30 cellular contexts compared by ENCODE assay signal in genomic region chr12:23217158-23217557, GRCh38.
DNase-seq lines count a peak whose midpoint lies in the region; ATAC-seq and TF ChIP-seq lines count a peak whose summit lies in the region.
"Had no signal": no experiment of that assay in that cellular context is flagged by ENCODE, and none has a peak within 500 bp of the region (broad histone marks: within the 10 kb centered on the region; RNA-seq: fewer than 3 reads in every experiment).

No MANE protein-coding gene starts in this region.

- peaks cover 3% of the 10 kb centered on the region for H3K36me3 Mint-ChIP-seq in chondrocyte (ENCODE audit: low read depth)

- H4K91ac ChIP-seq in mesenchymal stem cell (ENCODE audit: low read length), result no peak overlapping the region

- no peak overlapping the region for H3K27ac Mint-ChIP-seq in chondrocyte (ENCODE audit: unreplicated experiment)
- H3K27ac Mint-ChIP-seq: activated T-helper 17 cell treated with anti-CD3 and anti-CD28 coated beads, Interleukin-2, amount 50 U/mL, for 72 hours; T-helper 2 cell treated with Interferon-gamma antibody and Interleukin-4, amounts not matched to agents 5 μg/mL and 100 μg/mL, for 36 hours; type B pancreatic cell had no signal

- H3K36me3 ChIP-seq in DND-41 (ENCODE audit: insufficient read depth, low read length) (no peaks in the 10 kb centered on the region), liver (ENCODE audit: control insufficient read depth in 4 of 4, insufficient read depth in 3 of 4, low read depth in 1 of 4, low read length in 3 of 4) (no peaks in the 10 kb centered on the region), mesenchymal stem cell (ENCODE audit: control insufficient read depth in 1 of 2, insufficient read depth in 2 of 2, low read depth in 1 of 2, low read length in 2 of 2) (no peaks in the 10 kb centered on the region)
- H3K36me3 ChIP-seq: BLaER1 treated with 17β-estradiol and CSF1 and Interleukin-3, amounts not matched to agents 10 nM and 100 nM; gastroesophageal sphincter; ovary had no signal

- no peak for ATAC-seq in DND-41 (ENCODE audit: insufficient read depth, low read depth)
- no peak for ATAC-seq in GM18873 (IDR thresholded peaks at IDR 0.05; ENCODE audit: low FRiP score, unreplicated experiment)
- ATAC-seq in GM21367 (IDR thresholded peaks at IDR 0.05; ENCODE audit: unreplicated experiment), result no peak
- ATAC-seq: activated T-helper 17 cell treated with anti-CD3 and anti-CD28 coated beads, Interleukin-2, amount 50 U/mL, for 72 hours; body of pancreas; gastroesophageal sphincter; Right ventricle myocardium inferior had no signal

- H3K18ac ChIP-seq in mesenchymal stem cell (ENCODE audit: low read depth in 1 of 2, low read length in 2 of 2), result no peak overlapping the region

- H3K4me3 Mint-ChIP-seq in chondrocyte (ENCODE audit: unreplicated experiment), result no peak overlapping the region
- H3K4me3 Mint-ChIP-seq: activated T-helper 17 cell treated with anti-CD3 and anti-CD28 coated beads, Interleukin-2, amount 50 U/mL, for 72 hours; nephron; T-helper 2 cell treated with Interferon-gamma antibody and Interleukin-4, amounts not matched to agents 5 μg/mL and 100 μg/mL, for 36 hours; type B pancreatic cell had no signal

- peaks cover 13% of the 10 kb centered on the region for H3K9me3 Mint-ChIP-seq in chondrocyte (ENCODE audit: low read depth)

- no peaks in the 10 kb centered on the region for H3K27me3 Mint-ChIP-seq in chondrocyte (ENCODE audit: low read depth)

- DNase-seq in DND-41 (no peak), NCI-H69 (lab: John Stamatoyannopoulos, UW) (peak; percentile 11), chondrocyte (ENCODE audit: low spot score) (no peak), DMS114 treated with DMSO at 0.1 percent for 48 hours (lab: John Stamatoyannopoulos, UW; ENCODE audit: unreplicated experiment) (no peak), mesenchymal stem cell (no peak)
- DNase-seq: activated CD4-positive, alpha-beta T cell treated with anti-CD3 and anti-CD28 coated beads for 48 hours; activated naive CD4-positive, alpha-beta T cell treated with anti-CD3 and anti-CD28 coated beads, Interleukin-2, amount 50 U/mL, for 16 hours; body of pancreas; Caco-2; dorsolateral prefrontal cortex; H7; NCI-H1417 treated with DMSO at 0.1 percent for 48 hours; NCI-H2081 treated with DMSO at 0.1 percent for 48 hours; NCI-H226; NCI-H774; ovary; PC-9; stimulated activated naive CD4-positive, alpha-beta T cell had no signal

- no peak overlapping the region for H3K4ac ChIP-seq in mesenchymal stem cell (ENCODE audit: low read depth in 1 of 2, low read length in 2 of 2)

- H3K4me3 ChIP-seq in DND-41 (ENCODE audit: low read depth in 1 of 2, low read length in 2 of 2) (no peak overlapping the region), liver (ENCODE audit: low read depth in 1 of 3, low read length in 3 of 3) (no peak overlapping the region), mesenchymal stem cell (ENCODE audit: insufficient read depth in 1 of 2, low read depth in 1 of 2, low read length in 2 of 2) (no peak overlapping the region)
- H3K4me3 ChIP-seq: BLaER1 treated with 17β-estradiol and CSF1 and Interleukin-3, amounts not matched to agents 10 nM and 100 nM; body of pancreas; dorsolateral prefrontal cortex; gastroesophageal sphincter; ovary; PC-9; smooth muscle cell had no signal

- no peak overlapping the region for H2BK15ac ChIP-seq in mesenchymal stem cell (ENCODE audit: low read depth, poor library complexity, severe bottlenecking)

- no peak overlapping the region for H2BK5ac ChIP-seq in mesenchymal stem cell (ENCODE audit: low read depth, low read length, poor library complexity, severe bottlenecking)

- H3K27ac ChIP-seq in DND-41 (ENCODE audit: low read length) (no peak overlapping the region), liver (ENCODE audit: low read depth in 1 of 2, low read length in 2 of 2) (no peak overlapping the region), mesenchymal stem cell (ENCODE audit: low read length, poor library complexity, severe bottlenecking) (no peak overlapping the region)
- H3K27ac ChIP-seq: BLaER1 treated with 17β-estradiol and CSF1 and Interleukin-3, amounts not matched to agents 10 nM and 100 nM; body of pancreas; dorsolateral prefrontal cortex; gastroesophageal sphincter; HL-60; ovary; PC-9 had no signal

- no peaks in the 10 kb centered on the region for H3K79me2 ChIP-seq in DND-41 (ENCODE audit: insufficient read depth, low read length)

- H2AFZ ChIP-seq in DND-41 (ENCODE audit: low read depth, low read length), result no peak overlapping the region
- H2AFZ ChIP-seq in mesenchymal stem cell (ENCODE audit: low read depth, low read length), result no peak overlapping the region
- H2AFZ ChIP-seq: PC-9 had no signal

- peak; percentile 56 to 59 for TF ChIP-seq RAD21 in liver (IDR thresholded peaks at IDR 0.05)

- no peaks in the 10 kb centered on the region for H3K27me3 ChIP-seq in DND-41 (ENCODE audit: insufficient read depth, low read length, poor library complexity)
- H3K27me3 ChIP-seq in liver (ENCODE audit: control insufficient read depth in 4 of 4, insufficient read depth in 4 of 4, low read length in 3 of 4), result no peaks in the 10 kb centered on the region
- peaks cover 0 to 5% of the 10 kb centered on the region in 2 experiments for H3K27me3 ChIP-seq in mesenchymal stem cell (ENCODE audit: control insufficient read depth in 1 of 2, insufficient read depth in 1 of 2, low read length in 2 of 2)
- H3K27me3 ChIP-seq: BLaER1 treated with 17β-estradiol and CSF1 and Interleukin-3, amounts not matched to agents 10 nM and 100 nM; body of pancreas; dorsolateral prefrontal cortex; gastroesophageal sphincter; ovary had no signal

- H3K4me2 ChIP-seq in DND-41 (ENCODE audit: insufficient read depth, low read length), result no peak overlapping the region
- H3K4me2 ChIP-seq in mesenchymal stem cell (ENCODE audit: low read length, poor library complexity, severe bottlenecking), result no peak overlapping the region
- H3K4me2 ChIP-seq: BLaER1 treated with 17β-estradiol and CSF1 and Interleukin-3, amounts not matched to agents 10 nM and 100 nM; PC-9; smooth muscle cell had no signal

- H3K79me1 ChIP-seq in mesenchymal stem cell (replicated peaks; ENCODE audit: low read length, poor library complexity, severe bottlenecking), result no peaks in the 10 kb centered on the region

- no peak overlapping the region for H3K14ac ChIP-seq in mesenchymal stem cell (ENCODE audit: low read length in 2 of 2)

- H3K4me1 Mint-ChIP-seq in chondrocyte (ENCODE audit: low read depth), result peaks cover 8% of the 10 kb centered on the region
- H3K4me1 Mint-ChIP-seq: activated T-helper 17 cell treated with anti-CD3 and anti-CD28 coated beads, Interleukin-2, amount 50 U/mL, for 72 hours had no signal

- H2BK12ac ChIP-seq in mesenchymal stem cell (ENCODE audit: low read length in 2 of 2), result no peak overlapping the region

- H3K9ac ChIP-seq in DND-41 (ENCODE audit: low read depth, low read length), result no peak overlapping the region
- H3K9ac ChIP-seq in liver (ENCODE audit: low read depth in 1 of 2, low read length in 2 of 2), result no peak overlapping the region
- H3K9ac ChIP-seq in mesenchymal stem cell (ENCODE audit: low read length), result no peak overlapping the region
- H3K9ac ChIP-seq: BLaER1 treated with 17β-estradiol and CSF1 and Interleukin-3, amounts not matched to agents 10 nM and 100 nM had no signal

- H4K8ac ChIP-seq in mesenchymal stem cell (ENCODE audit: low read length), result no peak overlapping the region

- H4K20me1 ChIP-seq in DND-41 (ENCODE audit: insufficient read depth, low read length), result no peaks in the 10 kb centered on the region
- H4K20me1 ChIP-seq: BLaER1 treated with 17β-estradiol and CSF1 and Interleukin-3, amounts not matched to agents 10 nM and 100 nM had no signal

- H3K9me3 ChIP-seq in DND-41 (ENCODE audit: insufficient read depth, low read length, severe bottlenecking) (peaks cover 10% of the 10 kb centered on the region), liver (ENCODE audit: control insufficient read depth in 4 of 4, low read length in 3 of 4) (peaks cover 0 to 11% (median 1%) of the 10 kb centered on the region in 4 donors), mesenchymal stem cell (ENCODE audit: control insufficient read depth, low read length) (peaks cover 14% of the 10 kb centered on the region)
- H3K9me3 ChIP-seq: body of pancreas, ovary had no signal

- H3K23ac ChIP-seq in mesenchymal stem cell (ENCODE audit: low read length in 2 of 2), result no peak overlapping the region

- H2BK120ac ChIP-seq in mesenchymal stem cell (ENCODE audit: low read depth, low read length), result no peak overlapping the region

- H2AK5ac ChIP-seq in mesenchymal stem cell (ENCODE audit: low read length, severe bottlenecking), result no peak overlapping the region

- TF ChIP-seq CTCF in DND-41 (IDR thresholded peaks at IDR 0.05; ENCODE audit: borderline replicate concordance, extremely low read depth, low read length, poor library complexity, severe bottlenecking), result peak; percentile 12
- peak; percentile 28 for TF ChIP-seq CTCF in chondrocyte (IDR thresholded peaks at IDR 0.05)
- no peak for TF ChIP-seq CTCF in liver (IDR thresholded peaks at IDR 0.05; ENCODE audit: low read depth, low read length, missing input control)

- H3K4me1 ChIP-seq in DND-41 (ENCODE audit: insufficient read depth, low read length), result no peaks in the 10 kb centered on the region
- no peaks in the 10 kb centered on the region for H3K4me1 ChIP-seq in liver (ENCODE audit: control insufficient read depth in 4 of 4, insufficient read depth in 4 of 4, low read length in 3 of 4)
- H3K4me1 ChIP-seq in mesenchymal stem cell (ENCODE audit: control insufficient read depth, insufficient read depth, low read depth, low read length), result no peaks in the 10 kb centered on the region
- H3K4me1 ChIP-seq: body of pancreas, Caco-2 had no signal

TF ChIP-seq in liver, 16 proteins besides CTCF, POLR2A, EP300 and RAD21 (continues in another document):
- TF ChIP-seq SP1 (IDR thresholded peaks at IDR 0.05) (no peak), NR2F2 (IDR thresholded peaks at IDR 0.05) (no peak), FOXA1 (IDR thresholded peaks at IDR 0.05) (no peak), MAX (IDR thresholded peaks at IDR 0.05) (no peak), YY1 (IDR thresholded peaks at IDR 0.05) (no peak), JUND (IDR thresholded peaks at IDR 0.05) (no peak)
